ENCODE assay signal across 1 cellular context in genomic region chr4:1208970-1209704, GRCh38.
TF ChIP-seq lines count a peak whose summit lies in the region.

No MANE protein-coding gene starts in this region.

TF ChIP-seq in K562, 482 proteins besides CTCF, POLR2A, EP300 and RAD21 (continued from another document):
- peak; percentile 93 for TF ChIP-seq ZBTB33 (CRISPR knock-in tag; IDR thresholded peaks at IDR 0.05)
